ENCODE assay signal across 1 cellular context in genomic region chr1:179786815-179787736, GRCh38.
TF ChIP-seq lines count a peak whose summit lies in the region.

No MANE protein-coding gene starts in this region.

TF ChIP-seq in SK-N-SH, 30 proteins besides CTCF, POLR2A, EP300 and RAD21 (continued from another document):
- no peak for TF ChIP-seq ELF1 (IDR thresholded peaks at IDR 0.05)
- no peak for TF ChIP-seq FOXM1 (IDR thresholded peaks at IDR 0.05; ENCODE audit: low read depth)
- TF ChIP-seq CHD2 (IDR thresholded peaks at IDR 0.05; ENCODE audit: low read length, partially characterized antibody) = peak; percentile 60
- TF ChIP-seq MAX (IDR thresholded peaks at IDR 0.05; ENCODE audit: low read depth) = no peak
- no peak for TF ChIP-seq RXRA (IDR thresholded peaks at IDR 0.05; ENCODE audit: borderline replicate concordance, low read depth)
- TF ChIP-seq GATA2 (CRISPR knock-in tag; IDR thresholded peaks at IDR 0.05) = peak; percentile 77
- TF ChIP-seq NRF1 (IDR thresholded peaks at IDR 0.05; ENCODE audit: low read depth, low read length) = no peak
- TF ChIP-seq FOXJ3 (CRISPR knock-in tag; IDR thresholded peaks at IDR 0.05) = peak; percentile 85
- no peak for TF ChIP-seq MEF2A (IDR thresholded peaks at IDR 0.05; ENCODE audit: borderline replicate concordance, low read depth)
- TF ChIP-seq TEAD4 (IDR thresholded peaks at IDR 0.05; ENCODE audit: borderline replicate concordance, insufficient read depth) = no peak
- TF ChIP-seq SMC3 (IDR thresholded peaks at IDR 0.05; ENCODE audit: low read depth, low read length) = no peak
- no peak for TF ChIP-seq ZBTB33 (IDR thresholded peaks at IDR 0.05; ENCODE audit: borderline replicate concordance, low read depth)
- peak; percentile 82; the same call in 1 of the 2 replicates for TF ChIP-seq MXI1 (IDR thresholded peaks at IDR 0.05; ENCODE audit: low read depth, low read length)
- no peak for TF ChIP-seq REST (IDR thresholded peaks at IDR 0.05; ENCODE audit: low read depth, low read length)
- no peak for TF ChIP-seq SIN3A (IDR thresholded peaks at IDR 0.05; ENCODE audit: borderline replicate concordance, low read depth, low read length)
- peak; percentile 48; the same call in 1 of the 2 replicates for TF ChIP-seq NFIC (IDR thresholded peaks at IDR 0.05; ENCODE audit: borderline replicate concordance)
- no peak for TF ChIP-seq TAF1 (IDR thresholded peaks at IDR 0.05; ENCODE audit: borderline replicate concordance, low read depth, low read length)
- no peak for TF ChIP-seq PBX3 (IDR thresholded peaks at IDR 0.05)
- no peak for TF ChIP-seq GABPA (IDR thresholded peaks at IDR 0.05; ENCODE audit: low read depth)
- no peak for TF ChIP-seq FOSL2 (IDR thresholded peaks at IDR 0.05; ENCODE audit: borderline replicate concordance, low read depth)
- no peak for TF ChIP-seq IRF3 (IDR thresholded peaks at IDR 0.05; ENCODE audit: low read depth, low read length)
- no peak for TF ChIP-seq USF2 (IDR thresholded peaks at IDR 0.05; ENCODE audit: borderline replicate concordance, low read depth, low read length)
- no peak for TF ChIP-seq USF1 (IDR thresholded peaks at IDR 0.05; ENCODE audit: borderline replicate concordance, low read depth)
- TF ChIP-seq POLR2AphosphoS5 (IDR thresholded peaks at IDR 0.05; ENCODE audit: low read depth, low read length) = no peak
- 0 out of 2 replicates have a peak, but pooled peaks have one; percentile 15 for TF ChIP-seq TCF12 (IDR thresholded peaks at IDR 0.05)
